In genomic region chr19:41352279-41352608, GRCh38 we compare ENCODE assay signal across 7 cellular contexts. TPM values are rescaled to one million over a fixed set of nuclear protein-coding genes. Genes with fewer than 3 reads are reported as not detected.
A peak's percentile ranks its signal among the peaks of the same experiment; 100 is the strongest.
DNase-seq lines count a peak whose midpoint lies in the region; ATAC-seq, FAIRE-seq and TF ChIP-seq lines count a peak whose summit lies in the region.

No MANE protein-coding gene starts in this region.

- peak overlapping the region; percentile 97 for H3K4me3 Mint-ChIP-seq in activated naive CD8-positive, alpha-beta T cell treated with anti-CD3 and anti-CD28 coated beads, Interleukin-2, amount 10 ng/mL, durations not matched to agents 7 days and 5 days

- H3K4me3 ChIP-seq in HUES64 (ENCODE audit: low read length), result peak overlapping the region; percentile 65
- H3K4me3 ChIP-seq in kidney (ENCODE audit: low read length in 2 of 2), result peak overlapping the region; percentile 41 to 71
- H3K4me3 ChIP-seq in subcutaneous abdominal adipose tissue (ENCODE audit: low read depth in 1 of 5, low read length in 5 of 5), result peak overlapping the region; percentile 69 to 89 (median 83)

- H3K9me3 Mint-ChIP-seq in activated naive CD8-positive, alpha-beta T cell treated with anti-CD3 and anti-CD28 coated beads, Interleukin-2, amount 10 ng/mL, durations not matched to agents 7 days and 5 days, result peaks cover 4% of the 10 kb centered on the region

- POLR2A ChIA-PET in activated naive CD8-positive, alpha-beta T cell treated with anti-CD3 and anti-CD28 coated beads, Interleukin-2, amount 10 ng/mL, durations not matched to agents 7 days and 5 days (lab: Charles Lee), result interaction anchor here (0.8 to 6.9 kb wide), 16 partner anchors 9 to 148 kb away, joined by 3 to 64 read pairs (median 4); partner anchors contain the start of genes B3GNT8, B9D2, CCDC97 and DMAC2

- H3K27ac ChIP-seq in HUES64 (ENCODE audit: low read depth, low read length), result no peak overlapping the region
- H3K27ac ChIP-seq in kidney (ENCODE audit: low read depth in 2 of 2, low read length in 2 of 2), result no peak overlapping the region
- H3K27ac ChIP-seq in subcutaneous abdominal adipose tissue (ENCODE audit: low read depth, low read length), result peak overlapping the region; percentile 71

- H3K9ac ChIP-seq in HUES64 (ENCODE audit: low read depth, low read length) (no peak overlapping the region), kidney (ENCODE audit: low read length in 2 of 2) (peak overlapping the region in 1 of 2 donors; percentile 41), subcutaneous abdominal adipose tissue (ENCODE audit: low read length in 5 of 5) (peak overlapping the region in 4 of 5 donors; percentile 9 to 80 (median 78))

- WGBS in HUES64, result under 1% methylated on average over 12 of the region's 12 CpGs

- no peak for TF ChIP-seq CTCF in kidney (IDR thresholded peaks at IDR 0.05; ENCODE audit: borderline replicate concordance, extremely low read depth, insufficient read depth)

- H3K27ac Mint-ChIP-seq in activated naive CD8-positive, alpha-beta T cell treated with anti-CD3 and anti-CD28 coated beads, Interleukin-2, amount 10 ng/mL, durations not matched to agents 7 days and 5 days, result peak overlapping the region; percentile 97

- intact Hi-C loops in kidney (cut with DNase I), result no loop called here

- H3K27me3 ChIP-seq in HUES64 (ENCODE audit: insufficient read depth, low read length), result peaks cover 40% of the 10 kb centered on the region
- H3K27me3 ChIP-seq in subcutaneous abdominal adipose tissue (ENCODE audit: control insufficient read depth in 5 of 5, insufficient read depth in 4 of 5, low read length in 5 of 5), result peaks cover 0 to 18% (median 6%) of the 10 kb centered on the region in 5 donors

- H3K4me1 Mint-ChIP-seq in activated naive CD8-positive, alpha-beta T cell treated with anti-CD3 and anti-CD28 coated beads, Interleukin-2, amount 10 ng/mL, durations not matched to agents 7 days and 5 days, result peaks cover 50% of the 10 kb centered on the region

- ATAC-seq in activated naive CD8-positive, alpha-beta T cell treated with anti-CD3 and anti-CD28 coated beads, Interleukin-2, amount 10 ng/mL, durations not matched to agents 7 days and 5 days (ENCODE audit: low read depth), result no peak
- no peak for ATAC-seq in HG03469 (IDR thresholded peaks at IDR 0.05; ENCODE audit: unreplicated experiment)
- no peak for ATAC-seq in GM21576 (IDR thresholded peaks at IDR 0.05; ENCODE audit: unreplicated experiment)

- H3K4me1 ChIP-seq in HUES64 (ENCODE audit: insufficient read depth, low read length) (0 out of 2 replicates have a peak, but pooled peaks cover 4% of the 10 kb centered on the region), kidney (ENCODE audit: control insufficient read depth in 1 of 2, insufficient read depth in 1 of 2, low read depth in 1 of 2, low read length in 2 of 2) (peaks cover 3 to 21% of the 10 kb centered on the region in 2 donors), subcutaneous abdominal adipose tissue (ENCODE audit: control insufficient read depth in 5 of 5, insufficient read depth in 5 of 5, low read length in 5 of 5) (peaks cover 4 to 77% (median 42%) of the 10 kb centered on the region in 5 donors)

- H3K9me3 ChIP-seq in HUES64 (ENCODE audit: insufficient read depth, low read depth, low read length) (no peaks in the 10 kb centered on the region), kidney (ENCODE audit: control insufficient read depth in 1 of 2, low read length in 2 of 2) (no peaks in the 10 kb centered on the region), subcutaneous abdominal adipose tissue (ENCODE audit: control insufficient read depth in 5 of 5, low read length in 5 of 5) (no peaks in the 10 kb centered on the region)

- H3K27me3 Mint-ChIP-seq in activated naive CD8-positive, alpha-beta T cell treated with anti-CD3 and anti-CD28 coated beads, Interleukin-2, amount 10 ng/mL, durations not matched to agents 7 days and 5 days, result no peaks in the 10 kb centered on the region

- H3K36me3 Mint-ChIP-seq in activated naive CD8-positive, alpha-beta T cell treated with anti-CD3 and anti-CD28 coated beads, Interleukin-2, amount 10 ng/mL, durations not matched to agents 7 days and 5 days, result peaks cover 31% of the 10 kb centered on the region

- no peak for FAIRE-seq in kidney (lab: Jason Lieb, UNC)

- H3K36me3 ChIP-seq in HUES64 (ENCODE audit: insufficient read depth, low read length), result peaks cover 3% of the 10 kb centered on the region; the same call in 1 of the 2 replicates
- H3K36me3 ChIP-seq in kidney (ENCODE audit: control insufficient read depth in 1 of 2, insufficient read depth in 2 of 2, low read length in 2 of 2), result no peaks in the 10 kb centered on the region
- peaks cover 0 to 8% (median 2%) of the 10 kb centered on the region in 5 donors for H3K36me3 ChIP-seq in subcutaneous abdominal adipose tissue (ENCODE audit: control insufficient read depth in 5 of 5, insufficient read depth in 5 of 5, low read length in 5 of 5)

- DNase-seq in activated naive CD8-positive, alpha-beta T cell treated with anti-CD3 and anti-CD28 coated beads, Interleukin-2, amount 10 ng/mL, durations not matched to agents 7 days and 5 days, result no peak
- DNase-seq in kidney, result no peak
- no peak for DNase-seq in stimulated activated CD4-positive, alpha-beta T cell treated with anti-CD3 and anti-CD28 coated beads, Interleukin-2, amount 100 ng/mL, for 24 hours

RNA-seq across cellular contexts. Expression of gene TGFB1, which starts 1.5 kb away (rescaled TPM):
- polyA plus RNA-seq in HUES64 (2013, experiment 1 of 2), result 14.7 TPM
- polyA plus RNA-seq in HUES64 (2013, experiment 2 of 2), result 15.6 TPM
- 100 to 1,000 TPM; 172 to 179 TPM for total RNA-seq in activated naive CD8-positive, alpha-beta T cell treated with anti-CD3 and anti-CD28 coated beads, Interleukin-2, amount 10 ng/mL, durations not matched to agents 7 days and 5 days
- total RNA-seq in kidney, result 48.0 TPM
- polyA plus RNA-seq in kidney (ENCODE audit: insufficient read depth, low read depth, low replicate concordance), result 19.1 TPM

RNA-seq across cellular contexts. Expression of gene B9D2, which starts 11.7 kb away (rescaled TPM):
- polyA plus RNA-seq in HUES64 (2013, experiment 1 of 2), result 5.2 TPM
- polyA plus RNA-seq in HUES64 (2013, experiment 2 of 2), result 5.6 TPM
- 10 to 100 TPM; 11.5 to 13.0 TPM for total RNA-seq in activated naive CD8-positive, alpha-beta T cell treated with anti-CD3 and anti-CD28 coated beads, Interleukin-2, amount 10 ng/mL, durations not matched to agents 7 days and 5 days
- total RNA-seq in kidney, result 12.6 TPM
- polyA plus RNA-seq in kidney (ENCODE audit: insufficient read depth, low read depth, low replicate concordance), result 15.7 TPM

RNA-seq across cellular contexts. Expression of gene TMEM91, which starts 24.1 kb away (rescaled TPM):
- polyA plus RNA-seq in HUES64 (2013, experiment 1 of 2), result 2.2 TPM
- polyA plus RNA-seq in HUES64 (2013, experiment 2 of 2), result 3.9 TPM
- total RNA-seq in activated naive CD8-positive, alpha-beta T cell treated with anti-CD3 and anti-CD28 coated beads, Interleukin-2, amount 10 ng/mL, durations not matched to agents 7 days and 5 days, result 10 to 100 TPM; 11.4 to 13.0 TPM
- 9.5 TPM for total RNA-seq in kidney
- 24.3 TPM for polyA plus RNA-seq in kidney (ENCODE audit: insufficient read depth, low read depth, low replicate concordance)

RNA-seq across cellular contexts. Expression of gene CCDC97, which starts 42.3 kb away (rescaled TPM):
- polyA plus RNA-seq in HUES64 (2013, experiment 1 of 2), result 21.2 TPM
- 23.6 TPM for polyA plus RNA-seq in HUES64 (2013, experiment 2 of 2)
- 10 to 100 TPM; 37.8 to 40.8 TPM for total RNA-seq in activated naive CD8-positive, alpha-beta T cell treated with anti-CD3 and anti-CD28 coated beads, Interleukin-2, amount 10 ng/mL, durations not matched to agents 7 days and 5 days
- total RNA-seq in kidney, result 28.1 TPM
- polyA plus RNA-seq in kidney (ENCODE audit: insufficient read depth, low read depth, low replicate concordance), result 9.8 TPM

RNA-seq across cellular contexts. Expression of gene EXOSC5, which starts 44.9 kb away (rescaled TPM):
- 40.3 TPM for polyA plus RNA-seq in HUES64 (2013, experiment 1 of 2)
- 33.1 TPM for polyA plus RNA-seq in HUES64 (2013, experiment 2 of 2)
- 10 to 100 TPM; 20.9 to 25.9 TPM for total RNA-seq in activated naive CD8-positive, alpha-beta T cell treated with anti-CD3 and anti-CD28 coated beads, Interleukin-2, amount 10 ng/mL, durations not matched to agents 7 days and 5 days
- total RNA-seq in kidney, result 16.8 TPM
- polyA plus RNA-seq in kidney (ENCODE audit: insufficient read depth, low read depth, low replicate concordance), result 15.5 TPM
